Comparison of ENCODE assay signal across 8 cellular contexts in the genomic region with DNA sequence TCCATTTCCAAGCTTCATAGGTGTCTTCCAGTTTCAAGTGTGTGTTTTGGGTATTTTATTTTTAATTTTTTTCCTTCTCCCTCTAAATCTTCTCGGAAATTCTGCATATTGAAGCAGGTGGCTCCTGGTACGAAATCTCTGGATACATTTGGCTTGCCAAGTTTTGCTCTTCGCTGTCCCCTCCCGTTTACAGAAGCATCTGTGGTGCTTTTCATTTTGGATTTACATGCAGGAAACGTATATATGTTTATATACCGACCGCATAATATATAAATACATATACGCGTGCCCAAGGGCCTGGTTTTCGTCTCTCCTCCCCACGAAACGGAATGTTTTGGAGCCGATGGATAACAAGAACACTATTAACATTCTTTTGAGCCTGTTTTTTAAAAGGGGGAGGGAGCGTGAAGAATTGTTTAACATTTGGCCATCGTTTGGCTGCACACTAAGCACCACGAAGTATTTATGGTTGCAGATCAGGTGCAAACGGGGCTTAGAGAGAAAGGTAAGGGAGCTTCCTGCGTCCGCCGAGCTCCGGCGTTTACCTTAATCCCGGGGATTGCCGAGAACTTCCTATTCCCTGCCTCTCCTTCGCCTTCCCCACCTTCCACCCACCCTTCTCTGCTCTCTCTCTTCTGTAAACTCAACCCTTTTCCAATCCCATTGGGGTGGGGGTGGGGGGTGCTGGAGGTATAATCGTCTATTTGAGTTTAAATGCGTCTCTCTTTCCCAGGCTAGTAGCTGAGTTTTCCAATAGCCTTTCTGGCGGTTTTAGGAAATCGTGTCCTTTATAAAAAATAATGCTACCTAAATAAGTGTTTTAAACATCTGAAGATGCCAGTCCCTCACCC. TPM values are rescaled to one million over a fixed set of nuclear protein-coding genes. Genes with fewer than 3 reads are reported as not detected.
DNase-seq lines count a peak whose midpoint lies in the region; ATAC-seq and TF ChIP-seq lines count a peak whose summit lies in the region.

No MANE protein-coding gene starts in this region.

- H2BK120ac ChIP-seq in neuronal stem cell (ENCODE audit: low read depth, low read length), result no peak overlapping the region

- no peak overlapping the region for H4K8ac ChIP-seq in neuronal stem cell (ENCODE audit: low read depth, low read length)

- peak; percentile 6 for DNase-seq in A172 (ENCODE audit: low spot score)
- peak; percentile 12 for DNase-seq in GM10248 (ENCODE audit: extremely low spot score)
- peak; percentile 2 for DNase-seq in RWPE1 (ENCODE audit: low spot score)
- no peak for DNase-seq in esophagus muscularis mucosa (ENCODE audit: extremely low spot score)
- DNase-seq in neuronal stem cell (ENCODE audit: low spot score), result peak; percentile 27
- DNase-seq in UCSD-AML1 (lab: John Stamatoyannopoulos, UW; ENCODE audit: unreplicated experiment), result no peak

- H3K23ac ChIP-seq in neuronal stem cell (ENCODE audit: low read depth, low read length, poor library complexity), result no peak overlapping the region

- H3K4me2 ChIP-seq in neuronal stem cell (ENCODE audit: insufficient read depth, low read length, poor library complexity, severe bottlenecking), result peak overlapping the region; percentile 84

- TF ChIP-seq POLR2A in esophagus muscularis mucosa (IDR thresholded peaks at IDR 0.05; ENCODE audit: low read depth), result no peak

- no peaks in the 10 kb centered on the region for H3K27me3 ChIP-seq in esophagus muscularis mucosa
- no peaks in the 10 kb centered on the region for H3K27me3 ChIP-seq in neuronal stem cell (ENCODE audit: control insufficient read depth in 3 of 3, insufficient read depth in 3 of 3, low read depth in 1 of 3, low read length in 3 of 3)

- no peak overlapping the region for H3K18ac ChIP-seq in neuronal stem cell (ENCODE audit: low read length)

- H3K4me3 ChIP-seq in esophagus muscularis mucosa, result peak overlapping the region; percentile 77 to 89 (median 84)
- H3K4me3 ChIP-seq in neuronal stem cell (ENCODE audit: low read length in 2 of 2), result peak overlapping the region; percentile 68 to 91

- H3K79me1 ChIP-seq in neuronal stem cell (ENCODE audit: low read depth, low read length), result no peaks in the 10 kb centered on the region

- POLR2A ChIA-PET in GM10248 (lab: Yijun Ruan, JAX) (no interaction called here), RWPE1 (lab: Yijun Ruan, JAX; ENCODE audit: low non-redundant PET) (no interaction called here)

- no peak overlapping the region for H3K14ac ChIP-seq in neuronal stem cell (ENCODE audit: low read length)

- TF ChIP-seq EP300 in esophagus muscularis mucosa (IDR thresholded peaks at IDR 0.05), result no peak

- no peak overlapping the region for H4K91ac ChIP-seq in neuronal stem cell (ENCODE audit: low read depth, low read length, poor library complexity)

- 1% methylated on average over 29 of the region's 29 CpGs for WGBS in esophagus muscularis mucosa
- WGBS in neuronal stem cell (ENCODE audit: extremely low coverage in 2 of 2, insufficient read length in 2 of 2, insufficient replicate concordance in 1 of 2), 2 donors, result no CpG with 5 or more reads among the region's 29 CpGs

- H3K4me1 ChIP-seq in esophagus muscularis mucosa (peaks cover 0 to 33% (median 26%) of the 10 kb centered on the region in 4 donors), neuronal stem cell (ENCODE audit: control insufficient read depth in 2 of 2, insufficient read depth in 1 of 2, low read depth in 1 of 2, low read length in 2 of 2) (no peaks in the 10 kb centered on the region)

- no peak overlapping the region for H3K27ac ChIP-seq in RWPE1
- H3K27ac ChIP-seq in esophagus muscularis mucosa (replicated peaks in 1 of 4), result peak overlapping the region; percentile 89 to 94 (median 92)
- H3K27ac ChIP-seq in neuronal stem cell (replicated peaks; ENCODE audit: low read length), result no peak overlapping the region

- CTCF ChIA-PET in GM10248 (lab: Yijun Ruan, JAX), result no interaction called here
- CTCF ChIA-PET in RWPE1 (lab: Yijun Ruan, JAX), result interaction anchor here (0.6 to 0.7 kb wide), 2 partner anchors 138 to 1110 kb away, joined by 3 read pairs; no protein-coding TSS in a partner anchor

- no peak for ATAC-seq in HG02885 (IDR thresholded peaks at IDR 0.05; ENCODE audit: poor library complexity, unreplicated experiment)
- ATAC-seq in GM21529 (IDR thresholded peaks at IDR 0.05; ENCODE audit: unreplicated experiment), result no peak

- TF ChIP-seq CTCF in GM10248 (IDR thresholded peaks at IDR 0.05; ENCODE audit: control extremely low read depth, extremely low read depth, low read depth, missing control alignments) (no peak), RWPE1 (conservative IDR thresholded peaks at IDR 0.05; ENCODE audit: low read depth) (no peak), esophagus muscularis mucosa (IDR thresholded peaks at IDR 0.05) (no peak)

- H3K36me3 ChIP-seq in esophagus muscularis mucosa, result no peaks in the 10 kb centered on the region
- no peaks in the 10 kb centered on the region for H3K36me3 ChIP-seq in neuronal stem cell (replicated peaks in 1 of 2; ENCODE audit: control insufficient read depth in 2 of 2, insufficient read depth in 2 of 2, low read length in 2 of 2)

- no peak overlapping the region for H3K9ac ChIP-seq in neuronal stem cell (ENCODE audit: low read depth, low read length, poor library complexity)

- intact Hi-C loops in esophagus muscularis mucosa (cut with DNase I), result no loop called here

- H2BK15ac ChIP-seq in neuronal stem cell (ENCODE audit: low read length), result peak overlapping the region; percentile 82

- no peak overlapping the region for H2AK5ac ChIP-seq in neuronal stem cell (ENCODE audit: low read depth, low read length)

- H2AFZ ChIP-seq in neuronal stem cell (ENCODE audit: low read length), result peak overlapping the region; percentile 97

- H3K9me3 ChIP-seq in esophagus muscularis mucosa (no peaks in the 10 kb centered on the region), neuronal stem cell (replicated peaks in 1 of 2; ENCODE audit: control insufficient read depth in 2 of 2, insufficient read depth in 1 of 2, low read depth in 1 of 2, low read length in 2 of 2) (no peaks in the 10 kb centered on the region)

- no peak overlapping the region for H2BK5ac ChIP-seq in neuronal stem cell (ENCODE audit: low read length)

- no peak overlapping the region for H3K4ac ChIP-seq in neuronal stem cell (ENCODE audit: low read length)

- H2BK12ac ChIP-seq in neuronal stem cell (ENCODE audit: low read length), result no peak overlapping the region

RNA-seq across cellular contexts. Expression of gene NLGN1, which starts 1.1 kb away (rescaled TPM):
- total RNA-seq in A172 (2014; rRNA removed; shearing (Covaris generic)), result 0.50 and 0.72 TPM in 2 replicates
- total RNA-seq in esophagus muscularis mucosa, result 10 to 100 TPM; 12.9 to 20.9 (median 18.0) TPM
- polyA plus RNA-seq in neuronal stem cell (2013, experiment 1 of 2), result 19.0 TPM
- polyA plus RNA-seq in neuronal stem cell (2013, experiment 2 of 2), result 19.4 TPM

Comparison
In these comparisons a context has a peak if more than half of its experiments do, and no peak if none do; other contexts are left out.
1. DNase-seq: peak in A172 (single experiment), GM10248 (single experiment), RWPE1 (single experiment) and neuronal stem cell (single experiment); none in esophagus muscularis mucosa (single experiment) and UCSD-AML1 (single experiment).
2. H3K27ac ChIP-seq: peak in esophagus muscularis mucosa (4 of 4); none in RWPE1 (single experiment) and neuronal stem cell (single experiment).